In genomic region chr9:97985058-97985861, GRCh38 we compare ENCODE assay signal across 8 cellular contexts. TPM values are rescaled to one million over a fixed set of nuclear protein-coding genes. Genes with fewer than 3 reads are reported as not detected.
DNase-seq lines count a peak whose midpoint lies in the region; ATAC-seq and TF ChIP-seq lines count a peak whose summit lies in the region.

No MANE protein-coding gene starts in this region.

- H3K4me1 Mint-ChIP-seq in T-helper 2 cell treated with Interferon-gamma antibody and Interleukin-4, amounts not matched to agents 5 μg/mL and 100 μg/mL, for 36 hours (ENCODE audit: low read depth) = peaks cover 48% of the 10 kb centered on the region

- H3K36me3 ChIP-seq in muscle layer of colon (ENCODE audit: insufficient read depth, low read length) (no peaks in the 10 kb centered on the region), testis (ENCODE audit: low read depth, missing control alignments) (no peaks in the 10 kb centered on the region)

- peak overlapping the region; percentile 76 to 84 for H3K4me3 ChIP-seq in muscle layer of colon (ENCODE audit: low read depth in 1 of 2, low read length in 2 of 2)
- peak overlapping the region; percentile 99 for H3K4me3 ChIP-seq in testis

- H3K9ac ChIP-seq in muscle layer of colon (ENCODE audit: low read length) = no peak overlapping the region

- H3K27ac Mint-ChIP-seq in T-helper 2 cell treated with Interferon-gamma antibody and Interleukin-4, amounts not matched to agents 5 μg/mL and 100 μg/mL, for 36 hours = peak overlapping the region; percentile 83

- H3K27me3 Mint-ChIP-seq in T-helper 2 cell treated with Interferon-gamma antibody and Interleukin-4, amounts not matched to agents 5 μg/mL and 100 μg/mL, for 36 hours (ENCODE audit: low read depth) = no peaks in the 10 kb centered on the region

- TF ChIP-seq POLR2A in testis (IDR thresholded peaks at IDR 0.05) = no peak

- intact Hi-C loops in testis (cut with DNase I; ENCODE audit: low total_unique reads) = no loop called here

- no peak for TF ChIP-seq CTCF in testis (IDR thresholded peaks at IDR 0.05)

- H3K4me3 Mint-ChIP-seq in T-helper 2 cell treated with Interferon-gamma antibody and Interleukin-4, amounts not matched to agents 5 μg/mL and 100 μg/mL, for 36 hours = peak overlapping the region; percentile 86

- no peaks in the 10 kb centered on the region for H3K9me3 Mint-ChIP-seq in T-helper 2 cell treated with Interferon-gamma antibody and Interleukin-4, amounts not matched to agents 5 μg/mL and 100 μg/mL, for 36 hours

- peaks cover 67% of the 10 kb centered on the region for H3K4me1 ChIP-seq in muscle layer of colon (ENCODE audit: insufficient read depth, low read length)
- peaks cover 14% of the 10 kb centered on the region for H3K4me1 ChIP-seq in testis

- H3K27me3 ChIP-seq in muscle layer of colon (ENCODE audit: control insufficient read depth in 1 of 2, insufficient read depth in 2 of 2, low read length in 2 of 2) (no peaks in the 10 kb centered on the region), testis (no peaks in the 10 kb centered on the region)

- no peaks in the 10 kb centered on the region for H3K9me3 ChIP-seq in muscle layer of colon (ENCODE audit: low read length)
- H3K9me3 ChIP-seq in testis = no peaks in the 10 kb centered on the region

- DNase-seq in DMS53 (lab: John Stamatoyannopoulos, UW) (peak; percentile 82), DMS53 treated with DMSO at 0.1 percent for 48 hours (lab: John Stamatoyannopoulos, UW; ENCODE audit: unreplicated experiment) (no peak), dermis blood vessel endothelial cell (peak; percentile 51), testis (peak; percentile 43), SIG-M5 treated with dmso at 0.1 percent for 504 hours (lab: John Stamatoyannopoulos, UW; ENCODE audit: unreplicated experiment) (no peak)
- no peak for DNase-seq in T-helper 2 cell treated with Interferon-gamma antibody and Interleukin-4, amounts not matched to agents 5 μg/mL and 100 μg/mL, for 36 hours (ENCODE audit: low spot score)

- peak; percentile 3 for ATAC-seq in HG03159 (IDR thresholded peaks at IDR 0.05; ENCODE audit: unreplicated experiment)

- peaks cover 5% of the 10 kb centered on the region for H3K36me3 Mint-ChIP-seq in T-helper 2 cell treated with Interferon-gamma antibody and Interleukin-4, amounts not matched to agents 5 μg/mL and 100 μg/mL, for 36 hours (ENCODE audit: low read depth)

- H3K27ac ChIP-seq in muscle layer of colon (ENCODE audit: low read depth, low read length) (peak overlapping the region; percentile 76), testis (peak overlapping the region; percentile 97 to 99)

- WGBS in testis, 2 donors = 22 to 27% methylated on average over 22 to 40 of the region's 59 CpGs

RNA-seq across cellular contexts. Expression of gene ANP32B, which starts 2.1 kb away (rescaled TPM):
- total RNA-seq in dermis blood vessel endothelial cell (6.0 and 12.9 TPM in 2 replicates), testis (10 to 100 TPM; 33.8 to 54.3 TPM)
- polyA plus RNA-seq in testis (ENCODE audit: insufficient read depth, low read depth, low replicate concordance) = 89.6 TPM

RNA-seq across cellular contexts. Expression of gene HEMGN, which starts 47.3 kb away (rescaled TPM):
- total RNA-seq in dermis blood vessel endothelial cell (not detected in 2 replicates), testis (10 to 100 TPM; 11.8 to 43.5 TPM)
- 22.2 TPM for polyA plus RNA-seq in testis (ENCODE audit: insufficient read depth, low read depth, low replicate concordance)

Comparison
In these comparisons a context has a peak if more than half of its experiments do, and no peak if none do; other contexts are left out.
1. DNase-seq: peak in DMS53 (single experiment), dermis blood vessel endothelial cell (single experiment) and testis (single experiment); none in DMS53 treated with DMSO at 0.1 percent for 48 hours (single experiment), T-helper 2 cell treated with Interferon-gamma antibody and Interleukin-4, amounts not matched to agents 5 μg/mL and 100 μg/mL, for 36 hours (single experiment) and SIG-M5 treated with dmso at 0.1 percent for 504 hours (single experiment).
2. RNA of gene HEMGN, which starts 47.3 kb away (total RNA-seq): 11.8 to 43.5 TPM in testis; not detected in dermis blood vessel endothelial cell; every median in the first group is over 10 times any median in the second.